Comparison of ENCODE assay signal across 18 cellular contexts in genomic region chr2:54906711-54907110, GRCh38.
A peak's percentile ranks its signal among the peaks of the same experiment; 100 is the strongest.
DNase-seq lines count a peak whose midpoint lies in the region; ATAC-seq and TF ChIP-seq lines count a peak whose summit lies in the region.
"Had no signal": no experiment of that assay in that cellular context is flagged by ENCODE, and none has a peak within 500 bp of the region (broad histone marks: within the 10 kb centered on the region; RNA-seq: fewer than 3 reads in every experiment).

No MANE protein-coding gene starts in this region.

- H3K27me3 ChIP-seq in liver (ENCODE audit: control insufficient read depth in 4 of 4, insufficient read depth in 4 of 4, low read length in 3 of 4) (no peaks in the 10 kb centered on the region), right lobe of liver (no peaks in the 10 kb centered on the region)
- H3K27me3 ChIP-seq: adrenal gland had no signal

- DNase-seq in right lobe of liver: no peak
- peak; percentile 50 for DNase-seq in astrocyte of the hippocampus (ENCODE audit: low read depth, low spot score)
- peak; percentile 40 for DNase-seq in medulla oblongata (ENCODE audit: extremely low spot score)
- DNase-seq in COR-L47 (lab: John Stamatoyannopoulos, UW): no peak
- DNase-seq in endothelial cell (ENCODE audit: low spot score): no peak
- DNase-seq: activated CD4-positive, alpha-beta T cell treated with anti-CD3 and anti-CD28 coated beads, Interleukin-2, amount 50 U/mL, for 1 hour; activated CD8-positive, alpha-beta memory T cell treated with anti-CD3 and anti-CD28 coated beads, Interleukin-2, amount 50 U/mL, for 48 hours; activated effector memory CD4-positive, alpha-beta T cell treated with anti-CD3 and anti-CD28 coated beads, Interleukin-2, amount 50 U/mL, for 16 hours; adrenal gland; DMS153; effector CD8-positive, alpha-beta T cell; left ventricle myocardium inferior; NCI-H510A treated with DMSO at 0.1 percent for 48 hours; stimulated activated CD4-positive, alpha-beta T cell treated with anti-CD3 and anti-CD28 coated beads, Interleukin-4, amount 100 ng/mL, for 4 hours had no signal

- no peaks in the 10 kb centered on the region for H3K4me1 Mint-ChIP-seq in endothelial cell (ENCODE audit: unreplicated experiment)

- no peak for TF ChIP-seq RAD21 in liver (IDR thresholded peaks at IDR 0.05)

- TF ChIP-seq CTCF in liver (IDR thresholded peaks at IDR 0.05; ENCODE audit: low read depth, low read length, missing input control): no peak
- TF ChIP-seq CTCF in right lobe of liver (IDR thresholded peaks at IDR 0.05): no peak
- no peak for TF ChIP-seq CTCF in endothelial cell (IDR thresholded peaks at IDR 0.05; ENCODE audit: unreplicated experiment)

- H3K27ac ChIP-seq in liver (ENCODE audit: low read depth in 1 of 2, low read length in 2 of 2) (peak overlapping the region; percentile 8 to 30), right lobe of liver (no peak overlapping the region)
- H3K27ac ChIP-seq: adrenal gland, left ventricle myocardium inferior had no signal

- H3K36me3 ChIP-seq in liver (ENCODE audit: control insufficient read depth in 4 of 4, insufficient read depth in 3 of 4, low read depth in 1 of 4, low read length in 3 of 4): no peaks in the 10 kb centered on the region
- no peaks in the 10 kb centered on the region for H3K36me3 ChIP-seq in right lobe of liver
- H3K36me3 ChIP-seq: adrenal gland, HAP-1, left ventricle myocardium inferior had no signal

- intact Hi-C loops in right lobe of liver (cut with DNase I): loop anchor here in 1 of 2 donors (10.0 kb wide), 1 partner anchor 108 kb away; no protein-coding TSS in a partner anchor

- H3K4me3 ChIP-seq in liver (ENCODE audit: low read depth in 1 of 3, low read length in 3 of 3) (no peak overlapping the region), right lobe of liver (no peak overlapping the region)
- H3K4me3 ChIP-seq: adrenal gland, HAP-1, left ventricle myocardium inferior had no signal

- H3K27ac Mint-ChIP-seq in endothelial cell (ENCODE audit: unreplicated experiment): no peak overlapping the region

- 60% methylated on average over 3 of the region's 3 CpGs for WGBS in liver
- WGBS in right lobe of liver (ENCODE audit: insufficient coverage, low coverage, low lambda C conversion rate, missing lambda C conversion rate): 38% methylated on average over 2 of the region's 3 CpGs

- H3K9me3 ChIP-seq in liver (ENCODE audit: control insufficient read depth in 4 of 4, low read length in 3 of 4) (no peaks in the 10 kb centered on the region), right lobe of liver (no peaks in the 10 kb centered on the region)
- H3K9me3 ChIP-seq: adrenal gland, HAP-1, left ventricle myocardium inferior had no signal

- H3K36me3 Mint-ChIP-seq in endothelial cell (ENCODE audit: low read depth, unreplicated experiment): no peaks in the 10 kb centered on the region

- H3K4me1 ChIP-seq in liver (ENCODE audit: control insufficient read depth in 4 of 4, insufficient read depth in 4 of 4, low read length in 3 of 4) (peaks cover 4 to 44% (median 37%) of the 10 kb centered on the region in 4 donors), right lobe of liver (peaks cover 0 to 28% (median 6%) of the 10 kb centered on the region in 4 donors)
- H3K4me1 ChIP-seq: HAP-1, left ventricle myocardium inferior had no signal

- no peak overlapping the region for H3K4me3 Mint-ChIP-seq in endothelial cell (ENCODE audit: unreplicated experiment)

- no peak for TF ChIP-seq POLR2A in right lobe of liver (IDR thresholded peaks at IDR 0.05)

- ATAC-seq in right lobe of liver (no peak), HG03342 (IDR thresholded peaks at IDR 0.05; ENCODE audit: unreplicated experiment) (no peak), GM19035 (IDR thresholded peaks at IDR 0.05; ENCODE audit: unreplicated experiment) (no peak)

- no peaks in the 10 kb centered on the region for H3K27me3 Mint-ChIP-seq in endothelial cell (ENCODE audit: unreplicated experiment)

- H3K9me3 Mint-ChIP-seq in endothelial cell (ENCODE audit: unreplicated experiment): no peaks in the 10 kb centered on the region

- H3K9ac ChIP-seq in liver (ENCODE audit: low read depth in 1 of 2, low read length in 2 of 2): no peak overlapping the region

TF ChIP-seq in liver, 16 proteins besides CTCF, POLR2A, EP300 and RAD21:
- no peak for TF ChIP-seq ZBTB33 (IDR thresholded peaks at IDR 0.05)
- TF ChIP-seq FOXA2 (IDR thresholded peaks at IDR 0.05): no peak
- no peak for TF ChIP-seq JUND (IDR thresholded peaks at IDR 0.05)
- no peak for TF ChIP-seq EGR1 (IDR thresholded peaks at IDR 0.05; ENCODE audit: low read depth in 2 of 2)
- no peak for TF ChIP-seq TAF1 (conservative IDR thresholded peaks at IDR 0.05)
- TF ChIP-seq MAX (IDR thresholded peaks at IDR 0.05): no peak
- no peak for TF ChIP-seq YY1 (IDR thresholded peaks at IDR 0.05)
- no peak for TF ChIP-seq HNF4A (conservative IDR thresholded peaks at IDR 0.05)
- no peak for TF ChIP-seq SP1 (IDR thresholded peaks at IDR 0.05)
- TF ChIP-seq HNF4G (IDR thresholded peaks at IDR 0.05): no peak

Comparison
In these comparisons a context has a peak if more than half of its experiments do, and no peak if none do; other contexts are left out.
1. H3K27ac ChIP-seq: peak in liver (2 of 2); none in right lobe of liver (0 of 3).
2. DNase-seq: peak in astrocyte of the hippocampus (single experiment) and medulla oblongata (single experiment); none in right lobe of liver (0 of 3), COR-L47 (single experiment) and endothelial cell (single experiment).